In the genomic region with DNA sequence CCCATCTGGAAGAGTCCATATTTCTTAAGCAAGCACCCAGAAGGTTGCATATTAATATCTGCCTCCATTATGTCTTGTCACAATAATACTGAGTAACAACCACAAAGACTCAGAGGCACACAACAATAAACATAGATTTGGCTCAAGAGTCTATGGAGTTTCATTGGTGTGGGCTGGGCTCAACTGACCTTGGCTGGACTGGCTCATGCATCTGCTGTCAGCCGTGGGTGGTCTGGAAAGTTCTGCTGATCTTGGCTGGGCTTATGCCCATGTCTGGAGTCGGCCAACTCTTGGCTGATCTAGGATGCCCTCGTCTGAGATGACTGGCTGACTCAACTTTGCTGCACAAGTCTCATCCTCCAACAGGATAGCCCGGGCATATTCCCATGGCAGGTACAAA, we compare ENCODE assay signal across 20 cellular contexts.
"Had no signal": no experiment of that assay in that cellular context is flagged by ENCODE, and none has a peak within 500 bp of the region (broad histone marks: within the 10 kb centered on the region; RNA-seq: fewer than 3 reads in every experiment).

No MANE protein-coding gene starts in this region.

- H3K4me1 ChIP-seq: ascending aorta, heart right ventricle, thyroid gland had no signal

- H3K9me3 ChIP-seq: ascending aorta, heart right ventricle, thyroid gland had no signal

- H3K27me3 ChIP-seq: ascending aorta, heart right ventricle, thyroid gland had no signal

- H3K36me3 ChIP-seq: ascending aorta, heart right ventricle, thyroid gland had no signal

- ATAC-seq: activated CD4-positive, CD25-positive, alpha-beta regulatory T cell treated with anti-CD3 and anti-CD28 coated beads, Interleukin-2, amount 50 U/mL, for 24 hours; esophagus mucosa; naive thymus-derived CD8-positive, alpha-beta T cell; stimulated activated naive CD8-positive, alpha-beta T cell treated with anti-CD3 and anti-CD28 coated beads, Interleukin-15, Interleukin-2, amounts not matched to agents 100 U/mL and 50 U/mL, for 24 hours; T-cell had no signal

- DNase-seq: activated CD4-positive, alpha-beta T cell treated with anti-CD3 and anti-CD28 coated beads, Interleukin-2, amount 10 ng/mL, durations not matched to agents 7 days and 5 days; activated gamma-delta T cell treated with Interleukin-2 at 50 U/mL for 16 hours; activated T-cell treated with anti-CD3 and anti-CD28 coated beads, Interleukin-2, amount 50 U/mL, for 1 hour; effector memory CD4-positive, alpha-beta T cell; heart right ventricle; islet precursor cell; left cardiac atrium; naive thymus-derived CD8-positive, alpha-beta T cell; retina; stimulated activated CD4-positive, alpha-beta T cell treated with anti-CD3 and anti-CD28 coated beads, Interleukin-12 subunit alpha, Interleukin-12 subunit beta, amount 100 ng/mL, for 4 hours; stimulated activated CD4-positive, alpha-beta T cell treated with anti-CD3 and anti-CD28 coated beads, Interleukin-4, amount 100 ng/mL, for 4 hours; stimulated activated naive CD8-positive, alpha-beta T cell treated with anti-CD3 and anti-CD28 coated beads, Interleukin-15, Interleukin-2, amounts not matched to agents 100 U/mL and 50 U/mL, for 24 hours; T-cell; thyroid gland had no signal

- FAIRE-seq: colon had no signal

- H3K4me3 ChIP-seq: ascending aorta, heart right ventricle, lung, thyroid gland had no signal

- H3K27ac ChIP-seq: ascending aorta, heart right ventricle, thyroid gland, VCaP had no signal
